ENCODE assay signal across 18 cellular contexts in genomic region chr9:977361-978116, GRCh38. TPM values are rescaled to one million over a fixed set of nuclear protein-coding genes. Genes with fewer than 3 reads are reported as not detected.
DNase-seq lines count a peak whose midpoint lies in the region; TF ChIP-seq lines count a peak whose summit lies in the region.
"Had no signal": no experiment of that assay in that cellular context is flagged by ENCODE, and none has a peak within 500 bp of the region (broad histone marks: within the 10 kb centered on the region; RNA-seq: fewer than 3 reads in every experiment).

No MANE protein-coding gene starts in this region.

- H3K27me3 Mint-ChIP-seq in glutamatergic neuron (ENCODE audit: unreplicated experiment): peaks cover 58% of the 10 kb centered on the region

- no peak overlapping the region for H3K4me3 Mint-ChIP-seq in glutamatergic neuron (ENCODE audit: unreplicated experiment)
- H3K4me3 Mint-ChIP-seq: activated CD8-positive, alpha-beta T cell treated with anti-CD3 and anti-CD28 coated beads, Interleukin-2, amount 10 ng/mL, durations not matched to agents 7 days and 5 days; activated naive CD8-positive, alpha-beta T cell treated with anti-CD3 and anti-CD28 coated beads for 36 hours had no signal

- DNase-seq in astrocyte of the hippocampus (ENCODE audit: low read depth, low spot score) (peak; percentile 19), head of caudate nucleus (no peak), glutamatergic neuron (no peak), DMS79 (lab: John Stamatoyannopoulos, UW) (no peak)
- DNase-seq: activated CD8-positive, alpha-beta T cell treated with anti-CD3 and anti-CD28 coated beads, Interleukin-2, amount 10 ng/mL, durations not matched to agents 7 days and 5 days; activated naive CD8-positive, alpha-beta T cell treated with anti-CD3 and anti-CD28 coated beads for 36 hours; BE2C; dorsolateral prefrontal cortex; hippocampal formation; Karpas-422; left colon had no signal

- H3K27ac ChIP-seq in HUES48 (ENCODE audit: low read depth, low read length): no peak overlapping the region
- no peak overlapping the region for H3K27ac ChIP-seq in iPS-20b (ENCODE audit: low read length)
- H3K27ac ChIP-seq in skeletal muscle tissue (ENCODE audit: low read depth, low read length): peak overlapping the region; percentile 58
- H3K27ac ChIP-seq: dorsolateral prefrontal cortex, tibial nerve had no signal

- no peak overlapping the region for H3K27ac Mint-ChIP-seq in glutamatergic neuron (ENCODE audit: unreplicated experiment)
- H3K27ac Mint-ChIP-seq: activated CD8-positive, alpha-beta T cell treated with anti-CD3 and anti-CD28 coated beads, Interleukin-2, amount 10 ng/mL, durations not matched to agents 7 days and 5 days; activated naive CD8-positive, alpha-beta T cell treated with anti-CD3 and anti-CD28 coated beads for 36 hours had no signal

- H3K9me3 Mint-ChIP-seq in glutamatergic neuron (ENCODE audit: unreplicated experiment): peaks cover 13% of the 10 kb centered on the region
- H3K9me3 Mint-ChIP-seq: activated naive CD8-positive, alpha-beta T cell treated with anti-CD3 and anti-CD28 coated beads for 36 hours had no signal

- H3K36me3 Mint-ChIP-seq in glutamatergic neuron (ENCODE audit: unreplicated experiment): peaks cover 5% of the 10 kb centered on the region
- H3K36me3 Mint-ChIP-seq: activated naive CD8-positive, alpha-beta T cell treated with anti-CD3 and anti-CD28 coated beads for 36 hours had no signal

- H3K36me3 ChIP-seq in HUES48 (ENCODE audit: control insufficient read depth, insufficient read depth, low read length) (no peaks in the 10 kb centered on the region), iPS-20b (ENCODE audit: insufficient read depth, low read depth, low read length) (no peaks in the 10 kb centered on the region), skeletal muscle tissue (ENCODE audit: control insufficient read depth in 3 of 3, insufficient read depth in 3 of 3, low read length in 3 of 3) (no peaks in the 10 kb centered on the region)
- H3K36me3 ChIP-seq: BE2C, tibial nerve had no signal

- H3K9ac ChIP-seq in HUES48 (ENCODE audit: low read depth, low read length) (no peak overlapping the region), iPS-20b (ENCODE audit: low read depth, low read length) (no peak overlapping the region), skeletal muscle tissue (ENCODE audit: low read depth in 1 of 3, low read length in 3 of 3) (peak overlapping the region in 1 of 3 donors; percentile 60)

- H3K4me3 ChIP-seq in HUES48 (ENCODE audit: low read depth, low read length) (peak overlapping the region; percentile 50; the same call in 1 of the 2 replicates), iPS-20b (ENCODE audit: low read length) (peak overlapping the region; percentile 18; the same call in 1 of the 2 replicates), skeletal muscle tissue (ENCODE audit: low read length in 3 of 3) (peak overlapping the region; percentile 31 to 56 (median 43))

- H3K4me1 Mint-ChIP-seq in glutamatergic neuron (ENCODE audit: low read depth, unreplicated experiment): peaks cover 4% of the 10 kb centered on the region

- TF ChIP-seq CTCF in glutamatergic neuron (IDR thresholded peaks at IDR 0.05; ENCODE audit: partially characterized antibody, unreplicated experiment): no peak

- intact Hi-C loops in head of caudate nucleus (cut with DNase I): no loop called here

- peaks cover 18% of the 10 kb centered on the region for H3K4me1 ChIP-seq in HUES48 (ENCODE audit: control insufficient read depth, insufficient read depth, low read length)
- no peaks in the 10 kb centered on the region; the same call in 1 of the 2 replicates for H3K4me1 ChIP-seq in iPS-20b (ENCODE audit: insufficient read depth, low read length)
- H3K4me1 ChIP-seq in skeletal muscle tissue (ENCODE audit: control insufficient read depth in 3 of 3, insufficient read depth in 3 of 3, low read length in 3 of 3): peaks cover 0 to 11% (median 4%) of the 10 kb centered on the region in 3 donors
- H3K4me1 ChIP-seq: BE2C had no signal

- H3K27me3 ChIP-seq in HUES48 (ENCODE audit: control insufficient read depth, insufficient read depth, low read length): peaks cover 100% of the 10 kb centered on the region
- peaks cover 100% of the 10 kb centered on the region for H3K27me3 ChIP-seq in iPS-20b (ENCODE audit: insufficient read depth, low read length)
- H3K27me3 ChIP-seq in skeletal muscle tissue (ENCODE audit: control insufficient read depth in 3 of 3, insufficient read depth in 3 of 3, low read length in 3 of 3): peaks cover 65 to 67% (median 66%) of the 10 kb centered on the region in 3 donors

- no peaks in the 10 kb centered on the region for H3K9me3 ChIP-seq in HUES48 (ENCODE audit: control insufficient read depth, insufficient read depth, low read length)
- H3K9me3 ChIP-seq in iPS-20b (ENCODE audit: insufficient read depth, low read depth, low read length): no peaks in the 10 kb centered on the region; the same call in 1 of the 2 replicates
- peaks cover 0 to under 1% (median 0%) of the 10 kb centered on the region in 3 donors for H3K9me3 ChIP-seq in skeletal muscle tissue (ENCODE audit: control insufficient read depth in 3 of 3, low read length in 3 of 3)
- H3K9me3 ChIP-seq: BE2C, tibial nerve had no signal

RNA-seq across cellular contexts. Expression of gene DMRT3, which starts 1.1 kb away (rescaled TPM):
- under 0.01 TPM for total RNA-seq in skeletal muscle tissue
- total RNA-seq in glutamatergic neuron (ENCODE audit: unreplicated experiment): 1.7 TPM
- total RNA-seq: activated CD8-positive, alpha-beta T cell treated with anti-CD3 and anti-CD28 coated beads, Interleukin-2, amount 10 ng/mL, durations not matched to agents 7 days and 5 days; activated naive CD8-positive, alpha-beta T cell treated with anti-CD3 and anti-CD28 coated beads for 36 hours; left colon; mononuclear cell; osteoblast; RPMI7951 had no signal
